1 cellular context compared by ENCODE assay signal in genomic region chr4:139022835-139023234, GRCh38.
TF ChIP-seq lines count a peak whose summit lies in the region.

No MANE protein-coding gene starts in this region.

TF ChIP-seq in HepG2, 621 proteins besides CTCF, POLR2A, EP300 and RAD21:
- TF ChIP-seq TRAFD1 (CRISPR knock-in tag; IDR thresholded peaks at IDR 0.05; ENCODE audit: borderline replicate concordance) (no peak), ZNF121 (CRISPR knock-in tag; IDR thresholded peaks at IDR 0.05) (peak; percentile 82)
